31 cellular contexts compared by ENCODE assay signal in genomic region chr1:195105281-195105680, GRCh38.
DNase-seq lines count a peak whose midpoint lies in the region; ATAC-seq, FAIRE-seq and TF ChIP-seq lines count a peak whose summit lies in the region.
"Had no signal": no experiment of that assay in that cellular context is flagged by ENCODE, and none has a peak within 500 bp of the region (broad histone marks: within the 10 kb centered on the region; RNA-seq: fewer than 3 reads in every experiment).

No MANE protein-coding gene starts in this region.

- no peak for FAIRE-seq in RCC 7860 (lab: Jason Lieb, UNC)
- FAIRE-seq: frontal cortex had no signal

- no peaks in the 10 kb centered on the region for H3K36me3 ChIP-seq in OCI-LY3 (replicated peaks; ENCODE audit: low read depth, low read length)

- H4K20me1 ChIP-seq in OCI-LY3 (ENCODE audit: insufficient read depth, low read length), result no peaks in the 10 kb centered on the region

- no peak overlapping the region for H3K27ac ChIP-seq in OCI-LY3 (ENCODE audit: low read length)
- H3K27ac ChIP-seq: hepatocyte, HL-60, SK-N-MC had no signal

- no peaks in the 10 kb centered on the region for H3K9me3 ChIP-seq in OCI-LY3 (ENCODE audit: insufficient read depth, low read length)

- H3K9ac ChIP-seq in OCI-LY3 (ENCODE audit: low read length), result no peak overlapping the region

- no peaks in the 10 kb centered on the region for H3K4me1 ChIP-seq in OCI-LY3 (ENCODE audit: low read length)

- DNase-seq in DMS53 (lab: John Stamatoyannopoulos, UW) (peak; percentile 6), DMS53 treated with DMSO at 0.1 percent for 48 hours (lab: John Stamatoyannopoulos, UW; ENCODE audit: unreplicated experiment) (no peak), HFF-Myc (ENCODE audit: extremely low read depth, low read depth) (no peak), RCC 7860 (ENCODE audit: low spot score) (no peak), NCI-H748 treated with DMSO at 0.1 percent for 48 hours (lab: John Stamatoyannopoulos, UW) (no peak)
- DNase-seq: activated CD4-positive, alpha-beta T cell treated with anti-CD3 and anti-CD28 coated beads for 4 hours; activated naive CD4-positive, alpha-beta T cell treated with anti-CD3 and anti-CD28 coated beads for 36 hours; activated T-cell treated with anti-CD3 and anti-CD28 coated beads, Interleukin-2, amount 50 U/mL, for 72 hours; AML-193; amniotic stem cell; DMS79; effector memory CD4-positive, alpha-beta T cell; GF-D8; H7; immature natural killer cell; Karpas-422; naive B cell; NCI-H1694; NCI-H2171; NCI-H510A treated with DMSO at 0.1 percent for 48 hours; occipital lobe; stimulated activated CD8-positive, alpha-beta memory T cell treated with anti-CD3 and anti-CD28 coated beads, Interleukin-4, amount 100 ng/mL, for 48 hours; T-helper 17 cell had no signal

- H3K4me3 ChIP-seq in HFF-Myc (replicated peaks; ENCODE audit: low read depth, low read length) (no peak overlapping the region), OCI-LY3 (ENCODE audit: low read length) (no peak overlapping the region)
- H3K4me3 ChIP-seq: hepatocyte, SK-N-MC had no signal

- no peak overlapping the region for H2AFZ ChIP-seq in OCI-LY3 (ENCODE audit: low read depth, low read length)
- H2AFZ ChIP-seq: hepatocyte had no signal

- TF ChIP-seq CTCF in HFF-Myc (IDR thresholded peaks at IDR 0.05; ENCODE audit: low read depth, low read length, missing control alignments), result peak; percentile 19
- TF ChIP-seq CTCF in OCI-LY3 (IDR thresholded peaks at IDR 0.05; ENCODE audit: low read depth, low read length), result peak; percentile 37

- no peaks in the 10 kb centered on the region for H3K79me2 ChIP-seq in OCI-LY3 (ENCODE audit: low read length)
- H3K79me2 ChIP-seq: hepatocyte had no signal

- H3K27me3 ChIP-seq in OCI-LY3 (ENCODE audit: low read depth, low read length), result no peaks in the 10 kb centered on the region
- H3K27me3 ChIP-seq: hepatocyte had no signal

- ATAC-seq in GM19324 (IDR thresholded peaks at IDR 0.05; ENCODE audit: low FRiP score, unreplicated experiment) (no peak), HG03196 (IDR thresholded peaks at IDR 0.05; ENCODE audit: unreplicated experiment) (no peak)
- ATAC-seq: activated T-cell treated with anti-CD3 and anti-CD28 coated beads, Interleukin-2, amount 50 U/mL, for 72 hours; esophagus mucosa; T-helper 17 cell had no signal

- H3K4me2 ChIP-seq in OCI-LY3 (ENCODE audit: low read length), result no peak overlapping the region
- H3K4me2 ChIP-seq: hepatocyte had no signal
